Comparison of ENCODE assay signal across 1 cellular context in genomic region chr19:510606-511100, GRCh38.
TF ChIP-seq lines count a peak whose summit lies in the region.

No MANE protein-coding gene starts in this region.

TF ChIP-seq in HepG2, 621 proteins besides CTCF, POLR2A, EP300 and RAD21 (continued from another document and continues in another):
- no peak for TF ChIP-seq HNF1A (IDR thresholded peaks at IDR 0.05; ENCODE audit: low read depth)
- peak; percentile 38; the same call in 1 of the 2 replicates for TF ChIP-seq HNF1A (CRISPR knock-in tag; IDR thresholded peaks at IDR 0.05; ENCODE audit: borderline replicate concordance)
- peak; percentile 75 for TF ChIP-seq MIER3 (CRISPR knock-in tag; IDR thresholded peaks at IDR 0.05; ENCODE audit: borderline replicate concordance)
- TF ChIP-seq SMAD9 (CRISPR knock-in tag; IDR thresholded peaks at IDR 0.05): no peak
- no peak for TF ChIP-seq DZIP1 (CRISPR knock-in tag; IDR thresholded peaks at IDR 0.05)
- no peak for TF ChIP-seq THAP8 (CRISPR knock-in tag; IDR thresholded peaks at IDR 0.05; ENCODE audit: borderline replicate concordance)
- TF ChIP-seq ZNF557 (CRISPR knock-in tag; IDR thresholded peaks at IDR 0.05): no peak
- peak; percentile 94 for TF ChIP-seq ZNF574 (CRISPR knock-in tag; IDR thresholded peaks at IDR 0.05)
- no peak for TF ChIP-seq ZNF773 (CRISPR knock-in tag; IDR thresholded peaks at IDR 0.05; ENCODE audit: borderline replicate concordance)
- no peak for TF ChIP-seq GMEB2 (CRISPR knock-in tag; IDR thresholded peaks at IDR 0.05; ENCODE audit: low read depth)
- no peak for TF ChIP-seq POLR2G (IDR thresholded peaks at IDR 0.05; ENCODE audit: low read depth, low read length)
- TF ChIP-seq ZNF430 (CRISPR knock-in tag; IDR thresholded peaks at IDR 0.05): no peak
- no peak for TF ChIP-seq ZNF530 (CRISPR knock-in tag; IDR thresholded peaks at IDR 0.05; ENCODE audit: low read depth)
- TF ChIP-seq ELF4 (CRISPR knock-in tag; IDR thresholded peaks at IDR 0.05; ENCODE audit: borderline replicate concordance): no peak
- TF ChIP-seq KDM5A (IDR thresholded peaks at IDR 0.05; ENCODE audit: borderline replicate concordance, low read length): no peak
- TF ChIP-seq SNRNP70 (IDR thresholded peaks at IDR 0.05; ENCODE audit: low read depth, low read length): no peak
- TF ChIP-seq FOXA3 (CRISPR knock-in tag; IDR thresholded peaks at IDR 0.05): peak; percentile 41
- peak; percentile 31; the same call in 1 of the 2 replicates for TF ChIP-seq ZNF740 (CRISPR knock-in tag; IDR thresholded peaks at IDR 0.05)
- no peak for TF ChIP-seq PCBP2 (optimal IDR thresholded peaks at IDR 0.05; ENCODE audit: low read depth, low read length, poor library complexity, severe bottlenecking)
- no peak for TF ChIP-seq ZNF30 (CRISPR knock-in tag; IDR thresholded peaks at IDR 0.05)
- 0 out of 2 replicates have a peak, but pooled peaks have one; percentile 53 for TF ChIP-seq ZNF547 (CRISPR knock-in tag; IDR thresholded peaks at IDR 0.05)
- TF ChIP-seq ZNF563 (CRISPR knock-in tag; IDR thresholded peaks at IDR 0.05): peak; percentile 67; the same call in 1 of the 2 replicates
- TF ChIP-seq ZNF589 (CRISPR knock-in tag; conservative IDR thresholded peaks at IDR 0.05): no peak
- peak; percentile 81 for TF ChIP-seq ARID4A (CRISPR knock-in tag; IDR thresholded peaks at IDR 0.05; ENCODE audit: borderline replicate concordance)
- TF ChIP-seq, protein P1, sequence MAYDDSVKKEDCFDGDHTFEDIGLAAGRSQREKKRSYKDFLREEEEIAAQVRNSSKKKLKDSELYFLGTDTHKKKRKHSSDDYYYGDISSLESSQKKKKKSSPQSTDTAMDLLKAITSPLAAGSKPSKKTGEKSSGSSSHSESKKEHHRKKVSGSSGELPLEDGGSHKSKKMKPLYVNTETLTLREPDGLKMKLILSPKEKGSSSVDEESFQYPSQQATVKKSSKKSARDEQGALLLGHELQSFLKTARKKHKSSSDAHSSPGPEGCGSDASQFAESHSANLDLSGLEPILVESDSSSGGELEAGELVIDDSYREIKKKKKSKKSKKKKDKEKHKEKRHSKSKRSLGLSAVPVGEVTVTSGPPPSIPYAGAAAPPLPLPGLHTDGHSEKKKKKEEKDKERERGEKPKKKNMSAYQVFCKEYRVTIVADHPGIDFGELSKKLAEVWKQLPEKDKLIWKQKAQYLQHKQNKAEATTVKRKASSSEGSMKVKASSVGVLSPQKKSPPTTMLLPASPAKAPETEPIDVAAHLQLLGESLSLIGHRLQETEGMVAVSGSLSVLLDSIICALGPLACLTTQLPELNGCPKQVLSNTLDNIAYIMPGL (CRISPR knock-in tag; IDR thresholded peaks at IDR 0.05; ENCODE audit: borderline replicate concordance in 1 of 2, low read depth in 1 of 2): peak; percentile 96
- TF ChIP-seq SP1 (IDR thresholded peaks at IDR 0.05): no peak
- peak; percentile 56 for TF ChIP-seq SP1 (CRISPR knock-in tag; IDR thresholded peaks at IDR 0.05)
- no peak for TF ChIP-seq ZNF432 (CRISPR knock-in tag; IDR thresholded peaks at IDR 0.05; ENCODE audit: borderline replicate concordance)
- TF ChIP-seq KAT8 (CRISPR knock-in tag; IDR thresholded peaks at IDR 0.05): no peak
- no peak for TF ChIP-seq NR2F2 (IDR thresholded peaks at IDR 0.05; ENCODE audit: borderline replicate concordance, low read depth)
- TF ChIP-seq MZF1 (CRISPR knock-in tag; IDR thresholded peaks at IDR 0.05; ENCODE audit: borderline replicate concordance): no peak
- TF ChIP-seq ZNF768 (CRISPR knock-in tag; IDR thresholded peaks at IDR 0.05): peak; percentile 71; the same call in 1 of the 2 replicates
- TF ChIP-seq SIN3B (IDR thresholded peaks at IDR 0.05; ENCODE audit: low read length): no peak
- TF ChIP-seq THRA (CRISPR knock-in tag; IDR thresholded peaks at IDR 0.05; ENCODE audit: borderline replicate concordance): no peak; the same call in 1 of the 2 replicates
- peak; percentile 88 for TF ChIP-seq IRF2 (CRISPR knock-in tag; IDR thresholded peaks at IDR 0.05)
